Comparison of ENCODE assay signal across 8 cellular contexts in genomic region chr11:84384637-84385227, GRCh38.
A peak's percentile ranks its signal among the peaks of the same experiment; 100 is the strongest.
DNase-seq lines count a peak whose midpoint lies in the region; FAIRE-seq and TF ChIP-seq lines count a peak whose summit lies in the region.

No MANE protein-coding gene starts in this region.

- FAIRE-seq in G401.6 (lab: Jason Lieb, UNC) = peak; percentile 93

- no peak overlapping the region for H3K4me3 ChIP-seq in AG10803 (ENCODE audit: low read length)
- no peak overlapping the region for H3K4me3 ChIP-seq in HFF-Myc (replicated peaks; ENCODE audit: low read depth, low read length)

- TF ChIP-seq CTCF in AG10803 (conservative IDR thresholded peaks at IDR 0.05; ENCODE audit: low read length) (peak; percentile 94), HFF-Myc (IDR thresholded peaks at IDR 0.05; ENCODE audit: low read depth, low read length, missing control alignments) (peak; percentile 66)

- DNase-seq in AG10803 (ENCODE audit: low read depth) (peak; percentile 55), HFF-Myc (ENCODE audit: extremely low read depth, low read depth) (peak; percentile 10), NCI-H345 (lab: John Stamatoyannopoulos, UW) (peak; percentile 25), anterior cingulate cortex (lab: John Stamatoyannopoulos, UW) (peak in 37 of 58 donors; percentile 1 to 69 (median 28)), iPS-NIHi11 (ENCODE audit: low spot score) (peak; percentile 44), DMS79 treated with DMSO at 0.1 percent for 48 hours (lab: John Stamatoyannopoulos, UW) (no peak)
- DNase-seq in stimulated activated CD4-positive, alpha-beta T cell treated with anti-CD3 and anti-CD28 coated beads, Interleukin-4, amount 100 ng/mL, for 24 hours = peak; percentile 6
